In genomic region chr12:104741072-104741471, GRCh38 we compare ENCODE assay signal across 10 cellular contexts.
DNase-seq lines count a peak whose midpoint lies in the region; ATAC-seq and TF ChIP-seq lines count a peak whose summit lies in the region.
"Had no signal": no experiment of that assay in that cellular context is flagged by ENCODE, and none has a peak within 500 bp of the region (broad histone marks: within the 10 kb centered on the region; RNA-seq: fewer than 3 reads in every experiment).

No MANE protein-coding gene starts in this region.

- no peaks in the 10 kb centered on the region for H3K36me3 ChIP-seq in hepatocyte (replicated peaks; ENCODE audit: insufficient read depth, low read depth)

- H3K27ac ChIP-seq in hepatocyte: no peak overlapping the region

- H3K27me3 Mint-ChIP-seq in activated T-cell treated with anti-CD3 and anti-CD28 coated beads, Interleukin-2, amount 50 U/mL, for 24 hours: no peaks in the 10 kb centered on the region
- no peaks in the 10 kb centered on the region for H3K27me3 Mint-ChIP-seq in activated T-helper 1 cell treated with anti-CD3 and anti-CD28 coated beads, Interleukin-12 subunit alpha, Interleukin-12 subunit beta, Interleukin-2, Interleukin-4 antibody, amounts not matched to agents 30 ng/mL and 10 ng/mL and 1 ng/mL, durations not matched to agents 14 hours and 24 hours and 36 hours (ENCODE audit: insufficient read depth)
- H3K27me3 Mint-ChIP-seq in stimulated activated naive CD8-positive, alpha-beta T cell treated with anti-CD3 and anti-CD28 coated beads, Interleukin-15, Interleukin-2, amounts not matched to agents 100 ng/mL and 50 ng/mL, for 24 hours: no peaks in the 10 kb centered on the region
- peaks cover 3% of the 10 kb centered on the region for H3K27me3 Mint-ChIP-seq in glutamatergic neuron (ENCODE audit: unreplicated experiment)

- no peaks in the 10 kb centered on the region for H3K27me3 ChIP-seq in hepatocyte

- ATAC-seq in HG02852 (IDR thresholded peaks at IDR 0.05; ENCODE audit: unreplicated experiment): peak; percentile 29

- H3K4me3 Mint-ChIP-seq in activated T-cell treated with anti-CD3 and anti-CD28 coated beads, Interleukin-2, amount 50 U/mL, for 24 hours: peak overlapping the region; percentile 56
- H3K4me3 Mint-ChIP-seq in activated T-helper 1 cell treated with anti-CD3 and anti-CD28 coated beads, Interleukin-12 subunit alpha, Interleukin-12 subunit beta, Interleukin-2, Interleukin-4 antibody, amounts not matched to agents 30 ng/mL and 10 ng/mL and 1 ng/mL, durations not matched to agents 14 hours and 24 hours and 36 hours: peak overlapping the region; percentile 71
- peak overlapping the region; percentile 29 for H3K4me3 Mint-ChIP-seq in stimulated activated naive CD8-positive, alpha-beta T cell treated with anti-CD3 and anti-CD28 coated beads, Interleukin-15, Interleukin-2, amounts not matched to agents 100 ng/mL and 50 ng/mL, for 24 hours
- no peak overlapping the region for H3K4me3 Mint-ChIP-seq in glutamatergic neuron (ENCODE audit: unreplicated experiment)

- no peaks in the 10 kb centered on the region for H4K20me1 ChIP-seq in hepatocyte (ENCODE audit: insufficient read depth, poor library complexity, severe bottlenecking)

- H3K79me2 ChIP-seq in hepatocyte: no peaks in the 10 kb centered on the region

- no peaks in the 10 kb centered on the region for H3K9me3 Mint-ChIP-seq in activated T-cell treated with anti-CD3 and anti-CD28 coated beads, Interleukin-2, amount 50 U/mL, for 24 hours
- H3K9me3 Mint-ChIP-seq in activated T-helper 1 cell treated with anti-CD3 and anti-CD28 coated beads, Interleukin-12 subunit alpha, Interleukin-12 subunit beta, Interleukin-2, Interleukin-4 antibody, amounts not matched to agents 30 ng/mL and 10 ng/mL and 1 ng/mL, durations not matched to agents 14 hours and 24 hours and 36 hours: no peaks in the 10 kb centered on the region
- no peaks in the 10 kb centered on the region for H3K9me3 Mint-ChIP-seq in stimulated activated naive CD8-positive, alpha-beta T cell treated with anti-CD3 and anti-CD28 coated beads, Interleukin-15, Interleukin-2, amounts not matched to agents 100 ng/mL and 50 ng/mL, for 24 hours
- H3K9me3 Mint-ChIP-seq in glutamatergic neuron (ENCODE audit: unreplicated experiment): peaks cover 10% of the 10 kb centered on the region

- TF ChIP-seq CTCF in glutamatergic neuron (IDR thresholded peaks at IDR 0.05; ENCODE audit: partially characterized antibody, unreplicated experiment) (no peak), hepatocyte (IDR thresholded peaks at IDR 0.05; ENCODE audit: poor library complexity) (no peak)

- H3K4me3 ChIP-seq in hepatocyte: no peak overlapping the region

- no peak overlapping the region for H3K4me2 ChIP-seq in hepatocyte

- H2AFZ ChIP-seq in hepatocyte: no peak overlapping the region

- peaks cover 69% of the 10 kb centered on the region for H3K4me1 Mint-ChIP-seq in activated T-cell treated with anti-CD3 and anti-CD28 coated beads, Interleukin-2, amount 50 U/mL, for 24 hours (ENCODE audit: low read depth)
- H3K4me1 Mint-ChIP-seq in activated T-helper 1 cell treated with anti-CD3 and anti-CD28 coated beads, Interleukin-12 subunit alpha, Interleukin-12 subunit beta, Interleukin-2, Interleukin-4 antibody, amounts not matched to agents 30 ng/mL and 10 ng/mL and 1 ng/mL, durations not matched to agents 14 hours and 24 hours and 36 hours (ENCODE audit: low read depth): peaks cover 75% of the 10 kb centered on the region
- peaks cover 66% of the 10 kb centered on the region for H3K4me1 Mint-ChIP-seq in stimulated activated naive CD8-positive, alpha-beta T cell treated with anti-CD3 and anti-CD28 coated beads, Interleukin-15, Interleukin-2, amounts not matched to agents 100 ng/mL and 50 ng/mL, for 24 hours (ENCODE audit: low read depth)
- H3K4me1 Mint-ChIP-seq in glutamatergic neuron (ENCODE audit: low read depth, unreplicated experiment): peaks cover 32% of the 10 kb centered on the region

- 92% methylated on average over 5 of the region's 5 CpGs for WGBS in hepatocyte (ENCODE audit: low lambda C conversion rate, missing lambda C conversion rate)

- no peaks in the 10 kb centered on the region for H3K9me2 ChIP-seq in hepatocyte (replicated peaks; ENCODE audit: insufficient read depth)

- no peaks in the 10 kb centered on the region for H3K36me3 Mint-ChIP-seq in activated T-cell treated with anti-CD3 and anti-CD28 coated beads, Interleukin-2, amount 50 U/mL, for 24 hours (ENCODE audit: low read depth)
- peaks cover 19% of the 10 kb centered on the region for H3K36me3 Mint-ChIP-seq in activated T-helper 1 cell treated with anti-CD3 and anti-CD28 coated beads, Interleukin-12 subunit alpha, Interleukin-12 subunit beta, Interleukin-2, Interleukin-4 antibody, amounts not matched to agents 30 ng/mL and 10 ng/mL and 1 ng/mL, durations not matched to agents 14 hours and 24 hours and 36 hours (ENCODE audit: low read depth)
- no peaks in the 10 kb centered on the region for H3K36me3 Mint-ChIP-seq in stimulated activated naive CD8-positive, alpha-beta T cell treated with anti-CD3 and anti-CD28 coated beads, Interleukin-15, Interleukin-2, amounts not matched to agents 100 ng/mL and 50 ng/mL, for 24 hours (ENCODE audit: low read depth)
- H3K36me3 Mint-ChIP-seq in glutamatergic neuron (ENCODE audit: unreplicated experiment): no peaks in the 10 kb centered on the region

- H3K9me3 ChIP-seq in hepatocyte (ENCODE audit: low read depth): no peaks in the 10 kb centered on the region

- peak overlapping the region; percentile 89 for H3K27ac Mint-ChIP-seq in activated T-cell treated with anti-CD3 and anti-CD28 coated beads, Interleukin-2, amount 50 U/mL, for 24 hours
- H3K27ac Mint-ChIP-seq in activated T-helper 1 cell treated with anti-CD3 and anti-CD28 coated beads, Interleukin-12 subunit alpha, Interleukin-12 subunit beta, Interleukin-2, Interleukin-4 antibody, amounts not matched to agents 30 ng/mL and 10 ng/mL and 1 ng/mL, durations not matched to agents 14 hours and 24 hours and 36 hours: peak overlapping the region; percentile 82
- H3K27ac Mint-ChIP-seq in stimulated activated naive CD8-positive, alpha-beta T cell treated with anti-CD3 and anti-CD28 coated beads, Interleukin-15, Interleukin-2, amounts not matched to agents 100 ng/mL and 50 ng/mL, for 24 hours: peak overlapping the region; percentile 54
- no peak overlapping the region for H3K27ac Mint-ChIP-seq in glutamatergic neuron (ENCODE audit: unreplicated experiment)

- intact Hi-C loops in activated T-helper 1 cell treated with anti-CD3 and anti-CD28 coated beads, Interleukin-12 subunit alpha, Interleukin-12 subunit beta, Interleukin-2, Interleukin-4 antibody, amounts not matched to agents 30 ng/mL and 10 ng/mL and 1 ng/mL, durations not matched to agents 14 hours and 24 hours and 36 hours (cut with micrococcal nuclease): loop anchor here (2.0 kb wide), 4 partner anchors 20 to 190 kb away; no protein-coding TSS in a partner anchor

- H3K4me1 ChIP-seq in hepatocyte (ENCODE audit: insufficient read depth): peaks cover 8% of the 10 kb centered on the region

- no peak for DNase-seq in activated T-cell treated with anti-CD3 and anti-CD28 coated beads, Interleukin-2, amount 50 U/mL, for 24 hours
- DNase-seq in activated T-cell treated with anti-CD3 and anti-CD28 coated beads, Interleukin-2, amount 50 U/mL, for 1 hour: no peak
- DNase-seq in activated T-helper 1 cell treated with anti-CD3 and anti-CD28 coated beads, Interleukin-12 subunit alpha, Interleukin-12 subunit beta, Interleukin-2, Interleukin-4 antibody, amounts not matched to agents 30 ng/mL and 10 ng/mL and 1 ng/mL, durations not matched to agents 14 hours and 24 hours and 36 hours (ENCODE audit: low spot score): no peak
- DNase-seq in glutamatergic neuron (no peak), NCI-H187 treated with DMSO at 0.1 percent for 48 hours (lab: John Stamatoyannopoulos, UW) (no peak), hepatocyte (ENCODE audit: low spot score) (no peak)
- DNase-seq: erythroblast, NCI-H2107 had no signal
